ENCODE assay signal across 1 cellular context in the genomic region with DNA sequence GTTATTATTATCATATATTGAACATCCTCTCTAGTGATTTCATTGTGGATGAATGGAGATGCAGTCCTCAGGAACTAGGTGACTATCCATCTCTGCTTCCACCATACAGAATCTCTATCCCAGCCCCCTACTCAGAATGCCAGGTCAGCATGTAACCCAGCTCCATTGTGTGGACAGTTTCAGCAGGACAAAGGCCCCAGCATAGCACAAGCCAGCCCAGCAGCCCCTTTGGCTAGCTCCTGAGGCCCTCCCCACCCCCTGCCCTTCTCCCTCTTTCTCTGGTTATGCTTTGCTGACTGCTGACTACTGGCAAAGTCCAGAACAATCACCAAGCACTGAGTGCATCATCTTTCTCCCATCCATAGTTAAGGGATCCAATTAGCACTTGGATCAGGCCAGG.
TF ChIP-seq lines count a peak whose summit lies in the region.

No MANE protein-coding gene starts in this region.

TF ChIP-seq in H1, 55 proteins besides CTCF, POLR2A, EP300 and RAD21:
- TF ChIP-seq RXRA (IDR thresholded peaks at IDR 0.05; ENCODE audit: insufficient read depth, low read depth, low read length): no peak
- no peak for TF ChIP-seq JUND (IDR thresholded peaks at IDR 0.05; ENCODE audit: low read length)
- TF ChIP-seq SIRT6 (IDR thresholded peaks at IDR 0.05; ENCODE audit: low read length): no peak
- no peak for TF ChIP-seq GABPA (IDR thresholded peaks at IDR 0.05; ENCODE audit: borderline replicate concordance, insufficient read depth, low read length)
- no peak for TF ChIP-seq HDAC2 (IDR thresholded peaks at IDR 0.05; ENCODE audit: borderline replicate concordance in 1 of 2, low read depth in 2 of 2, low read length in 2 of 2)
- TF ChIP-seq ASH2L (IDR thresholded peaks at IDR 0.05; ENCODE audit: low read length): peak; percentile 48
- TF ChIP-seq SP1 (IDR thresholded peaks at IDR 0.05; ENCODE audit: low read depth, low read length): 0 out of 2 replicates have a peak, but pooled peaks have one; percentile 30
- no peak for TF ChIP-seq SRF (IDR thresholded peaks at IDR 0.05; ENCODE audit: low read depth, low read length)
- no peak for TF ChIP-seq SP4 (IDR thresholded peaks at IDR 0.05; ENCODE audit: low read length)
- no peak for TF ChIP-seq BCL11A (IDR thresholded peaks at IDR 0.05; ENCODE audit: low read depth in 2 of 2, low read length in 2 of 2)
- no peak for TF ChIP-seq BACH1 (IDR thresholded peaks at IDR 0.05; ENCODE audit: low read length)
- no peak for TF ChIP-seq EGR1 (IDR thresholded peaks at IDR 0.05; ENCODE audit: borderline replicate concordance, low read depth, low read length)
- TF ChIP-seq MAFK (IDR thresholded peaks at IDR 0.05; ENCODE audit: low read depth, low read length): peak; percentile 84
- TF ChIP-seq JUN (IDR thresholded peaks at IDR 0.05; ENCODE audit: low read depth, low read length): no peak
